In genomic region chr12:94667031-94667540, GRCh38 we compare ENCODE assay signal across 20 cellular contexts. TPM values are rescaled to one million over a fixed set of nuclear protein-coding genes. Genes with fewer than 3 reads are reported as not detected.
DNase-seq lines count a peak whose midpoint lies in the region; ATAC-seq and TF ChIP-seq lines count a peak whose summit lies in the region.
"Had no signal": no experiment of that assay in that cellular context is flagged by ENCODE, and none has a peak within 500 bp of the region (broad histone marks: within the 10 kb centered on the region; RNA-seq: fewer than 3 reads in every experiment).

No MANE protein-coding gene starts in this region.

- DNase-seq in caudate nucleus (lab: John Stamatoyannopoulos, UW) (no peak), globus pallidus (ENCODE audit: low spot score) (peak; percentile 68), neural progenitor cell (ENCODE audit: low spot score) (peak; percentile 29), substantia nigra (lab: John Stamatoyannopoulos, UW) (peak in 1 of 49 donors; percentile 13), islet precursor cell (no peak)
- no peak for DNase-seq in activated CD4-positive, alpha-beta T cell treated with anti-CD3 and anti-CD28 coated beads for 48 hours
- DNase-seq: Caco-2; CD4-positive, CD25-positive, alpha-beta regulatory T cell; CD8-positive, alpha-beta T cell; DMS153; DND-41; GM23248; H7; HCEC 1CT had no signal

- no peak for TF ChIP-seq CTCF in neural progenitor cell (IDR thresholded peaks at IDR 0.05)

- no peaks in the 10 kb centered on the region for H3K9me3 ChIP-seq in neural progenitor cell (ENCODE audit: low read depth)
- H3K9me3 ChIP-seq: BLaER1, Caco-2 had no signal

- H2AFZ ChIP-seq in neural progenitor cell (replicated peaks): no peak overlapping the region
- H2AFZ ChIP-seq: GM23248 had no signal

- H3K79me2 ChIP-seq in neural progenitor cell (ENCODE audit: low read depth): no peaks in the 10 kb centered on the region

- H3K27me3 ChIP-seq in neural progenitor cell: no peaks in the 10 kb centered on the region
- H3K27me3 ChIP-seq: BLaER1 had no signal

- H3K36me3 ChIP-seq in neural progenitor cell: no peaks in the 10 kb centered on the region
- H3K36me3 ChIP-seq: BLaER1 had no signal

- H3K4me2 ChIP-seq in neural progenitor cell: no peak overlapping the region
- H3K4me2 ChIP-seq: BLaER1 had no signal

- peak overlapping the region; percentile 46 for H3K27ac ChIP-seq in caudate nucleus (ENCODE audit: low read depth, low read length)
- H3K27ac ChIP-seq in neural progenitor cell: no peak overlapping the region
- peak overlapping the region; percentile 40 for H3K27ac ChIP-seq in substantia nigra (ENCODE audit: low read depth, low read length, poor library complexity, severe bottlenecking)
- H3K27ac ChIP-seq: 22Rv1, BLaER1, C4-2B, GM23248 had no signal

- H3K4me1 Mint-ChIP-seq in neural progenitor cell: peaks cover 14% of the 10 kb centered on the region
- H3K4me1 Mint-ChIP-seq: CD4-positive, CD25-positive, alpha-beta regulatory T cell had no signal

- no peak overlapping the region for H3K4me3 Mint-ChIP-seq in neural progenitor cell
- H3K4me3 Mint-ChIP-seq: B cell; CD4-positive, CD25-positive, alpha-beta regulatory T cell; CD8-positive, alpha-beta T cell had no signal

- H3K27me3 Mint-ChIP-seq in neural progenitor cell (ENCODE audit: insufficient read depth, low read depth): no peaks in the 10 kb centered on the region
- H3K27me3 Mint-ChIP-seq: B cell had no signal

- ATAC-seq in HG03280 (IDR thresholded peaks at IDR 0.05; ENCODE audit: unreplicated experiment) (no peak), GM18873 (IDR thresholded peaks at IDR 0.05; ENCODE audit: low FRiP score, unreplicated experiment) (no peak)
- ATAC-seq: CD8-positive, alpha-beta T cell had no signal

- H4K20me1 ChIP-seq in neural progenitor cell (ENCODE audit: low read depth): no peaks in the 10 kb centered on the region
- H4K20me1 ChIP-seq: BLaER1 had no signal

- H3K27ac Mint-ChIP-seq in neural progenitor cell: no peak overlapping the region
- H3K27ac Mint-ChIP-seq: B cell; CD4-positive, CD25-positive, alpha-beta regulatory T cell; CD8-positive, alpha-beta T cell had no signal

- H3K36me3 Mint-ChIP-seq in neural progenitor cell: no peaks in the 10 kb centered on the region
- H3K36me3 Mint-ChIP-seq: CD4-positive, CD25-positive, alpha-beta regulatory T cell; CD8-positive, alpha-beta T cell had no signal

- H3F3A ChIP-seq in neural progenitor cell (ENCODE audit: low read depth): no peaks in the 10 kb centered on the region

- no peak overlapping the region for H3K4me3 ChIP-seq in neural progenitor cell
- H3K4me3 ChIP-seq: BLaER1, GM23248 had no signal

- no peaks in the 10 kb centered on the region for H3K9me3 Mint-ChIP-seq in neural progenitor cell
- H3K9me3 Mint-ChIP-seq: CD4-positive, CD25-positive, alpha-beta regulatory T cell; CD8-positive, alpha-beta T cell had no signal

- H3K4me1 ChIP-seq in neural progenitor cell: peaks cover 8% of the 10 kb centered on the region
- H3K4me1 ChIP-seq: Caco-2 had no signal

- H3K9ac ChIP-seq in neural progenitor cell: no peak overlapping the region
- H3K9ac ChIP-seq: BLaER1, GM23248 had no signal

RNA-seq across cellular contexts. Expression of gene TMCC3, which starts 16.7 kb away (rescaled TPM):
- 7.2 and 9.5 TPM in 2 replicates for total RNA-seq in neural progenitor cell (ENCODE audit: low replicate concordance)

Comparison
In these comparisons a context has a peak if more than half of its experiments do, and no peak if none do; other contexts are left out.
1. DNase-seq: peak in globus pallidus (single experiment) and neural progenitor cell (single experiment); none in caudate nucleus (0 of 61), islet precursor cell (single experiment) and activated CD4-positive, alpha-beta T cell treated with anti-CD3 and anti-CD28 coated beads for 48 hours (single experiment).